11 cellular contexts compared by ENCODE assay signal in the genomic region with DNA sequence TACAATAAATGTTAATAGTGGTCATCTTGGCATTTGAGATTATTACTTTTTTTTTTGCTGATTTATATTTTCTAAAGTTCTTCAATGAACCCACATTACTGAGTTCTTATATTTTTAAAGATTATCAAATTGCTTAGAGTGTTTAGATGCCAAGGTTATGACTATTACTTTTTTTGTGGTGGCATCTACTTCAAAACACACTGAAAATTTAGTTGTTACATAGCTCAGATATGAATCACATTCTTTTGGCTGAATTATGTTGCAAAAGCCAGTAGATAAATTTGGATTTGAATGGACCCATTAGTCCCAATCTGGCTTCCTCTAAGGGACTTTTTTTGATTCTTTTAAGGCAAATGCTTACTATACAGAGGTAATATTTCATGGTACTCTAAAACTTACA. TPM values are rescaled to one million over a fixed set of nuclear protein-coding genes. Genes with fewer than 3 reads are reported as not detected.
A peak's percentile ranks its signal among the peaks of the same experiment; 100 is the strongest.
DNase-seq lines count a peak whose midpoint lies in the region; ATAC-seq and TF ChIP-seq lines count a peak whose summit lies in the region.
"Had no signal": no experiment of that assay in that cellular context is flagged by ENCODE, and none has a peak within 500 bp of the region (broad histone marks: within the 10 kb centered on the region; RNA-seq: fewer than 3 reads in every experiment).

No MANE protein-coding gene starts in this region.

- no peaks in the 10 kb centered on the region for H3K36me3 ChIP-seq in thoracic aorta

- H3K36me3 Mint-ChIP-seq in HFFc6 (ENCODE audit: low read depth) (peaks cover 70% of the 10 kb centered on the region), natural killer cell (peaks cover 6% of the 10 kb centered on the region)

- H3K27ac ChIP-seq in VCaP = peak overlapping the region; percentile 98
- H3K27ac ChIP-seq in thoracic aorta = peak overlapping the region; percentile 26 to 43

- H3K27ac Mint-ChIP-seq in HFFc6 (peak overlapping the region; percentile 80), natural killer cell (no peak overlapping the region)
- H3K27ac Mint-ChIP-seq: activated naive CD4-positive, alpha-beta T cell treated with anti-CD3 and anti-CD28 coated beads, Interleukin-2, amount 50 U/mL, for 72 hours had no signal

- TF ChIP-seq CTCF in HFFc6 (IDR thresholded peaks at IDR 0.05) (no peak), VCaP (conservative IDR thresholded peaks at IDR 0.05) (no peak), fibroblast of villous mesenchyme (IDR thresholded peaks at IDR 0.05; ENCODE audit: insufficient read depth, low read depth, low read length) (no peak), thoracic aorta (IDR thresholded peaks at IDR 0.05) (no peak), natural killer cell (IDR thresholded peaks at IDR 0.05) (no peak)

- no peaks in the 10 kb centered on the region for H3K27me3 ChIP-seq in thoracic aorta (replicated peaks; ENCODE audit: insufficient read depth)

- ATAC-seq in thoracic aorta (ENCODE audit: insufficient number of reproducible peaks, low FRiP score, low read depth) (peak; percentile 14), natural killer cell (no peak)
- ATAC-seq: activated naive CD4-positive, alpha-beta T cell treated with anti-CD3 and anti-CD28 coated beads, Interleukin-2, amount 50 U/mL, for 72 hours had no signal

- no peaks in the 10 kb centered on the region for H3K9me3 ChIP-seq in thoracic aorta

- DNase-seq in HFFc6 = peak; percentile 83
- DNase-seq in fibroblast of villous mesenchyme (ENCODE audit: low read depth) = peak; percentile 68
- no peak for DNase-seq in thoracic aorta (ENCODE audit: low spot score)
- DNase-seq in natural killer cell = no peak
- DNase-seq in NCI-H146 treated with DMSO at 0.1 percent for 48 hours (lab: John Stamatoyannopoulos, UW; ENCODE audit: unreplicated experiment) = no peak
- no peak for DNase-seq in NCI-H2171 (lab: John Stamatoyannopoulos, UW)
- DNase-seq: DMS 273 treated with DMSO at 0.1 percent for 48 hours, hippocampal formation, mesendoderm had no signal

- H3K4me3 ChIP-seq in fibroblast of villous mesenchyme (ENCODE audit: low read depth, low read length) (no peak overlapping the region), thoracic aorta (no peak overlapping the region)

- H3K4me1 Mint-ChIP-seq in HFFc6 (ENCODE audit: low read depth) = peaks cover 86% of the 10 kb centered on the region
- H3K4me1 Mint-ChIP-seq in natural killer cell = peaks cover 41 to 45% of the 10 kb centered on the region in 2 donors

- H3K27me3 Mint-ChIP-seq in HFFc6 (ENCODE audit: insufficient read depth) (no peaks in the 10 kb centered on the region; the same call in 1 of the 2 replicates), natural killer cell (ENCODE audit: low read depth in 2 of 2) (no peaks in the 10 kb centered on the region)

- H3K4me1 ChIP-seq in thoracic aorta (ENCODE audit: control insufficient read depth in 1 of 2, low read depth in 2 of 2) = peaks cover 26 to 53% of the 10 kb centered on the region in 2 donors

- H3K4me3 Mint-ChIP-seq in HFFc6 = peak overlapping the region; percentile 49
- no peak overlapping the region for H3K4me3 Mint-ChIP-seq in natural killer cell

- intact Hi-C loops in natural killer cell (cut with micrococcal nuclease) = no loop called here

- H3K9me3 Mint-ChIP-seq in HFFc6 (peaks cover 9% of the 10 kb centered on the region; the same call in 1 of the 2 replicates), natural killer cell (no peaks in the 10 kb centered on the region)

RNA-seq across cellular contexts. Expression of a gene that starts 8.9 kb away (rescaled TPM):
- 100 to 1,000 TPM in 5 of 6 experiments, 10 to 100 TPM in 1; 99.6 to 116 (median 109) TPM for total RNA-seq in HFFc6 (2021; fragmentation: NEBNext Ultra II Directional; extraction: Animal tissue kit (Norgen Biotek cat#: 25700))
- 115 and 132 TPM in 2 replicates for total RNA-seq in fibroblast of villous mesenchyme
- 100 to 1,000 TPM; 163 to 243 TPM for total RNA-seq in thoracic aorta
- total RNA-seq in natural killer cell = 100 to 1,000 TPM; 584 to 715 (median 591) TPM

Comparison
In these comparisons a context has a peak if more than half of its experiments do, and no peak if none do; other contexts are left out.
1. DNase-seq: peak in HFFc6 (single experiment) and fibroblast of villous mesenchyme (single experiment); none in thoracic aorta (single experiment), natural killer cell (single experiment), NCI-H146 treated with DMSO at 0.1 percent for 48 hours (single experiment) and NCI-H2171 (single experiment).